8 cellular contexts compared by ENCODE assay signal in genomic region chr16:21757080-21757671, GRCh38.
A peak's percentile ranks its signal among the peaks of the same experiment; 100 is the strongest.
DNase-seq lines count a peak whose midpoint lies in the region; ATAC-seq, FAIRE-seq and TF ChIP-seq lines count a peak whose summit lies in the region.
"Not testable (repeated sequence)": the region's sequence is repeated elsewhere in the genome, so short reads cannot be mapped to it uniquely, and the experiment has no call there.

No MANE protein-coding gene starts in this region.

- not testable (repeated sequence) for H3K27ac ChIP-seq in A549; foreskin keratinocyte; naive thymus-derived CD4-positive, alpha-beta T cell (ENCODE audit: low read depth, low read length)

- intact Hi-C loops in naive thymus-derived CD4-positive, alpha-beta T cell (cut with micrococcal nuclease): not testable (repeated sequence)

- TF ChIP-seq EP300 in A549 (IDR thresholded peaks at IDR 0.05): not testable (repeated sequence)

- CTCF ChIA-PET in A549 (lab: Yijun Ruan, JAX); activated CD8-positive, alpha-beta T cell treated with anti-CD3 and anti-CD28 coated beads, Interleukin-2, amount 10 ng/mL, durations not matched to agents 7 days and 5 days (lab: Charles Lee); naive thymus-derived CD4-positive, alpha-beta T cell (lab: Charles Lee): not testable (repeated sequence)

- H3K27ac Mint-ChIP-seq in activated CD8-positive, alpha-beta T cell treated with anti-CD3 and anti-CD28 coated beads, Interleukin-2, amount 10 ng/mL, durations not matched to agents 7 days and 5 days; naive thymus-derived CD4-positive, alpha-beta T cell: not testable (repeated sequence)

- not testable (repeated sequence) for H3K4me3 Mint-ChIP-seq in activated CD8-positive, alpha-beta T cell treated with anti-CD3 and anti-CD28 coated beads, Interleukin-2, amount 10 ng/mL, durations not matched to agents 7 days and 5 days; naive thymus-derived CD4-positive, alpha-beta T cell

- 28% methylated on average over 3 of the region's 31 CpGs for WGBS in A549 (ENCODE audit: missing lambda C conversion rate)

- not testable (repeated sequence) for H3K4me2 ChIP-seq in A549

- H3K9me3 ChIP-seq in A549; naive thymus-derived CD4-positive, alpha-beta T cell (ENCODE audit: control insufficient read depth in 2 of 3, low read length in 3 of 3): not testable (repeated sequence)

- H3K27me3 Mint-ChIP-seq in activated CD8-positive, alpha-beta T cell treated with anti-CD3 and anti-CD28 coated beads, Interleukin-2, amount 10 ng/mL, durations not matched to agents 7 days and 5 days (ENCODE audit: low read depth); naive thymus-derived CD4-positive, alpha-beta T cell: not testable (repeated sequence)

- POLR2A ChIA-PET in A549 (lab: Yijun Ruan, JAX); activated CD8-positive, alpha-beta T cell treated with anti-CD3 and anti-CD28 coated beads, Interleukin-2, amount 10 ng/mL, durations not matched to agents 7 days and 5 days (lab: Charles Lee); naive thymus-derived CD4-positive, alpha-beta T cell (lab: Charles Lee): not testable (repeated sequence)

- not testable (repeated sequence) for H3K4me1 ChIP-seq in A549; foreskin keratinocyte; naive thymus-derived CD4-positive, alpha-beta T cell (ENCODE audit: control insufficient read depth in 2 of 2, insufficient read depth in 2 of 2, low read length in 2 of 2)

- H3K36me3 ChIP-seq in naive thymus-derived CD4-positive, alpha-beta T cell (ENCODE audit: control insufficient read depth in 2 of 3, insufficient read depth in 3 of 3, low read length in 3 of 3): not testable (repeated sequence)

- not testable (repeated sequence) for H3K9me3 Mint-ChIP-seq in activated CD8-positive, alpha-beta T cell treated with anti-CD3 and anti-CD28 coated beads, Interleukin-2, amount 10 ng/mL, durations not matched to agents 7 days and 5 days (ENCODE audit: insufficient read depth); naive thymus-derived CD4-positive, alpha-beta T cell

- not testable (repeated sequence) for H3K27me3 ChIP-seq in foreskin keratinocyte; naive thymus-derived CD4-positive, alpha-beta T cell (ENCODE audit: control insufficient read depth in 2 of 2, insufficient read depth in 2 of 2, low read length in 2 of 2)

- peak; percentile 95 to 99 for ATAC-seq in A549
- peak; percentile 80 for ATAC-seq in GM19025 (IDR thresholded peaks at IDR 0.05; ENCODE audit: low read depth, unreplicated experiment)
- peak; percentile 75 for ATAC-seq in GM21576 (IDR thresholded peaks at IDR 0.05; ENCODE audit: unreplicated experiment)
- peak; percentile 78 for ATAC-seq in HG02885 (IDR thresholded peaks at IDR 0.05; ENCODE audit: poor library complexity, unreplicated experiment)
- peak; percentile 74 for ATAC-seq in HG03432 (IDR thresholded peaks at IDR 0.05; ENCODE audit: unreplicated experiment)
- ATAC-seq in activated CD8-positive, alpha-beta T cell treated with anti-CD3 and anti-CD28 coated beads, Interleukin-2, amount 10 ng/mL, durations not matched to agents 7 days and 5 days: peak; percentile 96
- ATAC-seq in foreskin keratinocyte: peak; percentile 89
- ATAC-seq in naive thymus-derived CD4-positive, alpha-beta T cell: peak; percentile 96

- TF ChIP-seq POLR2A in A549 (IDR thresholded peaks at IDR 0.05; ENCODE audit: low read length): not testable (repeated sequence)

- DNase-seq in A549 (ENCODE audit: low read depth in 1 of 2, low spot score in 1 of 2); activated CD8-positive, alpha-beta T cell treated with anti-CD3 and anti-CD28 coated beads, Interleukin-2, amount 10 ng/mL, durations not matched to agents 7 days and 5 days; foreskin keratinocyte: not testable (repeated sequence)
- DNase-seq in naive thymus-derived CD4-positive, alpha-beta T cell: peak in 1 of 9 donors; percentile 1

- not testable (repeated sequence) for TF ChIP-seq RAD21 in A549 (conservative IDR thresholded peaks at IDR 0.05 in 1 of 2, IDR thresholded peaks at IDR 0.05 in 1 of 2)

- not testable (repeated sequence) for TF ChIP-seq CTCF in A549 (IDR thresholded peaks at IDR 0.05); foreskin keratinocyte (conservative IDR thresholded peaks at IDR 0.05)

- FAIRE-seq in A549 (lab: Jason Lieb, UNC): not testable (repeated sequence)

- not testable (repeated sequence) for H3K36me3 Mint-ChIP-seq in activated CD8-positive, alpha-beta T cell treated with anti-CD3 and anti-CD28 coated beads, Interleukin-2, amount 10 ng/mL, durations not matched to agents 7 days and 5 days (ENCODE audit: low read depth); naive thymus-derived CD4-positive, alpha-beta T cell

- H3K4me1 Mint-ChIP-seq in activated CD8-positive, alpha-beta T cell treated with anti-CD3 and anti-CD28 coated beads, Interleukin-2, amount 10 ng/mL, durations not matched to agents 7 days and 5 days (ENCODE audit: low read depth); naive thymus-derived CD4-positive, alpha-beta T cell: not testable (repeated sequence)

- H3K4me3 ChIP-seq in A549; naive thymus-derived CD4-positive, alpha-beta T cell (ENCODE audit: low read length): not testable (repeated sequence)
